Comparison of ENCODE assay signal across 18 cellular contexts in genomic region chr4:169159614-169160013, GRCh38.
DNase-seq lines count a peak whose midpoint lies in the region; ATAC-seq and TF ChIP-seq lines count a peak whose summit lies in the region.
"Had no signal": no experiment of that assay in that cellular context is flagged by ENCODE, and none has a peak within 500 bp of the region (broad histone marks: within the 10 kb centered on the region; RNA-seq: fewer than 3 reads in every experiment).

No MANE protein-coding gene starts in this region.

- POLR2A ChIA-PET in T-cell (lab: Charles Lee) = no interaction called here

- peaks cover 64% of the 10 kb centered on the region for H3K4me1 Mint-ChIP-seq in osteocyte (ENCODE audit: unreplicated experiment)
- H3K4me1 Mint-ChIP-seq in T-cell = no peaks in the 10 kb centered on the region
- H3K4me1 Mint-ChIP-seq: activated naive CD4-positive, alpha-beta T cell treated with anti-CD3 and anti-CD28 coated beads, Interleukin-2, amount 10 ng/mL, durations not matched to agents 7 days and 5 days had no signal

- DNase-seq in GM03348 (ENCODE audit: low spot score) (peak; percentile 44), SJSA1 (ENCODE audit: low read depth in 1 of 2, low spot score in 2 of 2) (peak in 1 of 2 experiments; percentile 14), epithelial cell of esophagus (ENCODE audit: low read depth) (peak; percentile 27), osteocyte (ENCODE audit: extremely low spot score, unreplicated experiment) (no peak), T-cell (no peak), testis (no peak), NOMO-1 (lab: John Stamatoyannopoulos, UW; ENCODE audit: unreplicated experiment in 2 of 2) (no peak), T-helper 1 cell (no peak)
- DNase-seq: activated naive CD4-positive, alpha-beta T cell treated with anti-CD3 and anti-CD28 coated beads, Interleukin-2, amount 10 ng/mL, durations not matched to agents 7 days and 5 days; cortex of kidney; heart right ventricle; left lung; NCI-H1436 treated with DMSO at 0.1 percent for 48 hours; NCI-H774; nephron progenitor cell; sigmoid colon had no signal

- intact Hi-C loops in testis (cut with DNase I; ENCODE audit: low total_unique reads) = no loop called here

- 88 to 94% methylated on average over 2 of the region's 2 CpGs for WGBS in testis, 2 donors

- TF ChIP-seq POLR2A in testis (IDR thresholded peaks at IDR 0.05) = no peak

- H3K36me3 ChIP-seq in SJSA1 (peaks cover 17% of the 10 kb centered on the region), testis (ENCODE audit: low read depth, missing control alignments) (no peaks in the 10 kb centered on the region)

- H3K27me3 ChIP-seq in SJSA1 (replicated peaks) = no peaks in the 10 kb centered on the region
- H3K27me3 ChIP-seq in testis = no peaks in the 10 kb centered on the region
- H3K27me3 ChIP-seq: heart right ventricle, left lung, sigmoid colon had no signal

- ATAC-seq in T-cell (replicated peaks in 1 of 4) = no peak
- ATAC-seq: heart right ventricle, K562, left lung, WTC11 had no signal

- H3K27me3 Mint-ChIP-seq in osteocyte (ENCODE audit: unreplicated experiment) (no peaks in the 10 kb centered on the region), T-cell (peaks cover 0 to 4% of the 10 kb centered on the region in 2 donors)

- H3K9me3 Mint-ChIP-seq in osteocyte (ENCODE audit: unreplicated experiment) = no peaks in the 10 kb centered on the region
- no peaks in the 10 kb centered on the region for H3K9me3 Mint-ChIP-seq in T-cell
- H3K9me3 Mint-ChIP-seq: activated naive CD4-positive, alpha-beta T cell treated with anti-CD3 and anti-CD28 coated beads, Interleukin-2, amount 10 ng/mL, durations not matched to agents 7 days and 5 days; nephron progenitor cell; WTC11 had no signal

- H3K27ac ChIP-seq in SJSA1 (peak overlapping the region; percentile 22; the same call in 1 of the 2 replicates), testis (no peak overlapping the region)
- H3K27ac ChIP-seq: heart right ventricle, left lung had no signal

- H3K4me3 Mint-ChIP-seq in osteocyte (ENCODE audit: unreplicated experiment) (no peak overlapping the region), T-cell (no peak overlapping the region)
- H3K4me3 Mint-ChIP-seq: activated naive CD4-positive, alpha-beta T cell treated with anti-CD3 and anti-CD28 coated beads, Interleukin-2, amount 10 ng/mL, durations not matched to agents 7 days and 5 days; nephron progenitor cell; WTC11 had no signal

- TF ChIP-seq CTCF in epithelial cell of esophagus (IDR thresholded peaks at IDR 0.05; ENCODE audit: insufficient read depth, low read depth, low read length, missing control alignments) (no peak), osteocyte (IDR thresholded peaks at IDR 0.05) (no peak), testis (IDR thresholded peaks at IDR 0.05) (no peak)

- H3K4me3 ChIP-seq in SJSA1 = no peak overlapping the region
- H3K4me3 ChIP-seq in epithelial cell of esophagus (ENCODE audit: low read length) = no peak overlapping the region
- H3K4me3 ChIP-seq in testis = no peak overlapping the region
- H3K4me3 ChIP-seq: heart right ventricle, K562, left lung, sigmoid colon had no signal

- H3K36me3 Mint-ChIP-seq in osteocyte (ENCODE audit: unreplicated experiment) = peaks cover 21% of the 10 kb centered on the region
- no peaks in the 10 kb centered on the region for H3K36me3 Mint-ChIP-seq in T-cell
- H3K36me3 Mint-ChIP-seq: activated naive CD4-positive, alpha-beta T cell treated with anti-CD3 and anti-CD28 coated beads, Interleukin-2, amount 10 ng/mL, durations not matched to agents 7 days and 5 days; WTC11 had no signal

- H3K27ac Mint-ChIP-seq in osteocyte (ENCODE audit: unreplicated experiment) = peak overlapping the region; percentile 86
- no peak overlapping the region for H3K27ac Mint-ChIP-seq in T-cell
- H3K27ac Mint-ChIP-seq: activated naive CD4-positive, alpha-beta T cell treated with anti-CD3 and anti-CD28 coated beads, Interleukin-2, amount 10 ng/mL, durations not matched to agents 7 days and 5 days; nephron progenitor cell; WTC11 had no signal

- no peaks in the 10 kb centered on the region for H3K9me3 ChIP-seq in SJSA1 (replicated peaks)
- no peaks in the 10 kb centered on the region for H3K9me3 ChIP-seq in testis
- H3K9me3 ChIP-seq: heart right ventricle, left lung, sigmoid colon had no signal

- CTCF ChIA-PET in T-cell (lab: Charles Lee) = no interaction called here

- H3K4me1 ChIP-seq in SJSA1 (replicated peaks) (peaks cover 32% of the 10 kb centered on the region), testis (no peaks in the 10 kb centered on the region)

Comparison
In these comparisons a context has a peak if more than half of its experiments do, and no peak if none do; other contexts are left out.
1. DNase-seq: peak in GM03348 (single experiment) and epithelial cell of esophagus (single experiment); none in osteocyte (single experiment), T-cell (0 of 34), testis (single experiment), NOMO-1 (0 of 2) and T-helper 1 cell (0 of 5).